ENCODE assay signal across 1 cellular context in the genomic region with DNA sequence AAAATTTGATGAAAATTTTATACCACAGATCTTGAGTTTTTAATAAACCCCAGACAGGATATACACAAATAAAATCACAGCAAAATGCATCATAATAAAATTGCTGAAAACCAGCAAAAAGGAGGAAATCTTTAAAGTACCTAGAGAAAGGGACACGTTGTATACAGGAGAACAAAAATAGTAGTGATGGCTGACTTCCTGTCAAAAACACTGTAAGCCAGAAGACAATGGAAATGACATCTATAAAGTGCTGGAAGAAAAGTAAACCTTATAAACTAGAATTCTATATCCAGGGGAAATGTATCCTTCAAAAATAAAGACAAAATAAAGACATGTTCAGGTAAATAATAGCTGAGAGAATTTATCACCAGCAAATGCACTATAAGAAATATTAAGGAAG.
TF ChIP-seq lines count a peak whose summit lies in the region.

No MANE protein-coding gene starts in this region.

TF ChIP-seq in HepG2, 621 proteins besides CTCF, POLR2A, EP300 and RAD21 (continued from another document):
- TF ChIP-seq, protein P1, sequence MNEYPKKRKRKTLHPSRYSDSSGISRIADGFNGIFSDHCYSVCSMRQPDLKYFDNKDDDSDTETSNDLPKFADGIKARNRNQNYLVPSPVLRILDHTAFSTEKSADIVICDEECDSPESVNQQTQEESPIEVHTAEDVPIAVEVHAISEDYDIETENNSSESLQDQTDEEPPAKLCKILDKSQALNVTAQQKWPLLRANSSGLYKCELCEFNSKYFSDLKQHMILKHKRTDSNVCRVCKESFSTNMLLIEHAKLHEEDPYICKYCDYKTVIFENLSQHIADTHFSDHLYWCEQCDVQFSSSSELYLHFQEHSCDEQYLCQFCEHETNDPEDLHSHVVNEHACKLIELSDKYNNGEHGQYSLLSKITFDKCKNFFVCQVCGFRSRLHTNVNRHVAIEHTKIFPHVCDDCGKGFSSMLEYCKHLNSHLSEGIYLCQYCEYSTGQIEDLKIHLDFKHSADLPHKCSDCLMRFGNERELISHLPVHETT (CRISPR knock-in tag; conservative IDR thresholded peaks at IDR 0.05) = no peak
- TF ChIP-seq, protein P2, sequence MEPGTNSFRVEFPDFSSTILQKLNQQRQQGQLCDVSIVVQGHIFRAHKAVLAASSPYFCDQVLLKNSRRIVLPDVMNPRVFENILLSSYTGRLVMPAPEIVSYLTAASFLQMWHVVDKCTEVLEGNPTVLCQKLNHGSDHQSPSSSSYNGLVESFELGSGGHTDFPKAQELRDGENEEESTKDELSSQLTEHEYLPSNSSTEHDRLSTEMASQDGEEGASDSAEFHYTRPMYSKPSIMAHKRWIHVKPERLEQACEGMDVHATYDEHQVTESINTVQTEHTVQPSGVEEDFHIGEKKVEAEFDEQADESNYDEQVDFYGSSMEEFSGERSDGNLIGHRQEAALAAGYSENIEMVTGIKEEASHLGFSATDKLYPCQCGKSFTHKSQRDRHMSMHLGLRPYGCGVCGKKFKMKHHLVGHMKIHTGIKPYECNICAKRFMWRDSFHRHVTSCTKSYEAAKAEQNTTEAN (CRISPR knock-in tag; conservative IDR thresholded peaks at IDR 0.05) = no peak
- peak; percentile 93 for TF ChIP-seq ZNF317 (CRISPR knock-in tag; IDR thresholded peaks at IDR 0.05)
